Comparison of ENCODE assay signal across 9 cellular contexts in the genomic region with DNA sequence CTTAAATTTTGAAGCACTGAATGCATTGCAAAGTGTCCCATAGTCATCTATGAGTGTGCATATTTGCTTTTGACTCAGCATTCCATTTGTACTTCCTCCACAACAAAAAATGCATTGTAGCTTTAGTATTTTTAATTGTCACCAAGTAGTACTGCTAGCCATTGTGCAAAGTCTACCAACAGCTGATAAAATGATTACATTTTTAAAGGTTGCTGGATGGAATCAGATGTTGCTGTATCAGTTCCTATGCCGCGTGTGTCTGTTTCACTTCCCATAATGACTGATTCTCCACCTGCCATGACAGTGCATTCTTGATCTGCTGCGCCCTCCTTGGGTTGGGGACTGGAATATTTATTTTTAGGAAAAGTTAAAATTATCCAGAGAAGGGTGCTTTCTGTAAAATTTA. TPM values are rescaled to one million over a fixed set of nuclear protein-coding genes. Genes with fewer than 3 reads are reported as not detected.
A peak's percentile ranks its signal among the peaks of the same experiment; 100 is the strongest.
DNase-seq lines count a peak whose midpoint lies in the region; ATAC-seq lines count a peak whose summit lies in the region.
"Had no signal": no experiment of that assay in that cellular context is flagged by ENCODE, and none has a peak within 500 bp of the region (broad histone marks: within the 10 kb centered on the region; RNA-seq: fewer than 3 reads in every experiment).

No MANE protein-coding gene starts in this region.

- H3K27ac ChIP-seq in GM23248 (peak overlapping the region; percentile 30), Karpas-422 (ENCODE audit: low read length) (peak overlapping the region; percentile 78)
- H3K27ac ChIP-seq: pancreas had no signal

- no peak overlapping the region for H2AFZ ChIP-seq in GM23248
- H2AFZ ChIP-seq in Karpas-422 (ENCODE audit: low read length): no peak overlapping the region

- peaks cover 17% of the 10 kb centered on the region for H3F3A ChIP-seq in GM23248 (ENCODE audit: insufficient read depth)

- H3K4me3 ChIP-seq in GM23248 (no peak overlapping the region), Karpas-422 (ENCODE audit: low read length) (peak overlapping the region; percentile 37; the same call in 1 of the 2 replicates)
- H3K4me3 ChIP-seq: pancreas had no signal

- H3K79me2 ChIP-seq in GM23248 (ENCODE audit: insufficient read depth): 0 out of 2 replicates have a peak, but pooled peaks cover 8% of the 10 kb centered on the region
- peaks cover 49% of the 10 kb centered on the region for H3K79me2 ChIP-seq in Karpas-422 (ENCODE audit: low read length)

- H3K9ac ChIP-seq in GM23248 (no peak overlapping the region), Karpas-422 (ENCODE audit: low read length) (peak overlapping the region; percentile 31; the same call in 1 of the 2 replicates)

- H3K36me3 ChIP-seq in GM23248 (ENCODE audit: low read depth): no peaks in the 10 kb centered on the region
- no peaks in the 10 kb centered on the region for H3K36me3 ChIP-seq in Karpas-422 (ENCODE audit: insufficient read depth, low read length)
- H3K36me3 ChIP-seq: pancreas had no signal

- ATAC-seq in GM18499 (IDR thresholded peaks at IDR 0.05; ENCODE audit: insufficient read depth, unreplicated experiment) (peak; percentile 60), left lobe of liver (peak; percentile 19)

- peak; percentile 60 for DNase-seq in GM23248
- DNase-seq in Karpas-422: peak; percentile 86
- DNase-seq in left lobe of liver (ENCODE audit: low spot score): no peak
- no peak for DNase-seq in HK-2 (ENCODE audit: unreplicated experiment)
- no peak for DNase-seq in inferior parietal cortex (ENCODE audit: extremely low spot score)
- DNase-seq in NCI-H526 (lab: John Stamatoyannopoulos, UW): no peak
- DNase-seq in amniotic stem cell (lab: John Stamatoyannopoulos, UW): no peak
- DNase-seq: pancreas had no signal

- H3K4me2 ChIP-seq in GM23248 (ENCODE audit: unreplicated experiment): peak overlapping the region; percentile 34
- H3K4me2 ChIP-seq in Karpas-422 (ENCODE audit: low read depth, low read length, poor library complexity, severe bottlenecking): peak overlapping the region; percentile 60

- peaks cover 13% of the 10 kb centered on the region for H3K4me1 ChIP-seq in GM23248 (ENCODE audit: insufficient read depth)
- peaks cover 28% of the 10 kb centered on the region for H3K4me1 ChIP-seq in Karpas-422 (ENCODE audit: low read length)
- H3K4me1 ChIP-seq: pancreas had no signal

- H4K20me1 ChIP-seq in GM23248 (ENCODE audit: insufficient read depth): no peaks in the 10 kb centered on the region
- 0 out of 2 replicates have a peak, but pooled peaks cover 3% of the 10 kb centered on the region for H4K20me1 ChIP-seq in Karpas-422 (ENCODE audit: insufficient read depth, low read depth, low read length)

- in situ Hi-C loops in GM23248 (cut with MboI): no loop called here

- 95 to 99% methylated on average over 3 of the region's 3 CpGs for WGBS in GM23248 (ENCODE audit: low coverage in 1 of 2, low lambda C conversion rate in 2 of 2, missing lambda C conversion rate in 2 of 2), 2 experiments

- H3K9me3 ChIP-seq in GM23248 (ENCODE audit: low read depth) (no peaks in the 10 kb centered on the region), Karpas-422 (ENCODE audit: low read length) (no peaks in the 10 kb centered on the region)
- H3K9me3 ChIP-seq: pancreas had no signal

- H3K27me3 ChIP-seq in GM23248 (replicated peaks; ENCODE audit: insufficient read depth): no peaks in the 10 kb centered on the region
- H3K27me3 ChIP-seq in Karpas-422 (ENCODE audit: low read length): no peaks in the 10 kb centered on the region
- H3K27me3 ChIP-seq: pancreas had no signal

- H3K9me2 ChIP-seq in GM23248 (ENCODE audit: insufficient read depth) (no peaks in the 10 kb centered on the region), Karpas-422 (replicated peaks; ENCODE audit: insufficient read depth, low read length) (no peaks in the 10 kb centered on the region)

RNA-seq across cellular contexts. Expression of a gene that starts 41.2 kb away (rescaled TPM):
- total RNA-seq in GM23248 (2014; rRNA removed; shearing (Covaris generic)): 2.9 and 3.7 TPM in 2 replicates
- 3.4 and 3.9 TPM in 2 replicates for polyA plus RNA-seq in GM23248 (2016; fragmentation: Nextera tagmentation; extraction: Ambion mirVana)
- total RNA-seq in Karpas-422 (2014; rRNA removed; shearing (Covaris generic); ENCODE audit: low replicate concordance): 9.7 TPM in 2 replicates
- 3.0 TPM for total RNA-seq in left lobe of liver

RNA-seq across cellular contexts. Expression of a gene that starts 42.3 kb away (rescaled TPM):
- 9.8 and 12.0 TPM in 2 replicates for total RNA-seq in GM23248 (2014; rRNA removed; shearing (Covaris generic))
- 17.4 and 17.8 TPM in 2 replicates for polyA plus RNA-seq in GM23248 (2016; fragmentation: Nextera tagmentation; extraction: Ambion mirVana)
- total RNA-seq in Karpas-422 (2014; rRNA removed; shearing (Covaris generic); ENCODE audit: low replicate concordance): 4.6 and 14.6 TPM in 2 replicates
- 12.1 TPM for total RNA-seq in left lobe of liver

Comparison
In these comparisons a context has a peak if more than half of its experiments do, and no peak if none do; other contexts are left out.
1. DNase-seq: peak in GM23248 (single experiment) and Karpas-422 (single experiment); none in left lobe of liver (single experiment), HK-2 (single experiment), inferior parietal cortex (single experiment), NCI-H526 (0 of 2) and amniotic stem cell (single experiment).